27 cellular contexts compared by ENCODE assay signal in the genomic region with DNA sequence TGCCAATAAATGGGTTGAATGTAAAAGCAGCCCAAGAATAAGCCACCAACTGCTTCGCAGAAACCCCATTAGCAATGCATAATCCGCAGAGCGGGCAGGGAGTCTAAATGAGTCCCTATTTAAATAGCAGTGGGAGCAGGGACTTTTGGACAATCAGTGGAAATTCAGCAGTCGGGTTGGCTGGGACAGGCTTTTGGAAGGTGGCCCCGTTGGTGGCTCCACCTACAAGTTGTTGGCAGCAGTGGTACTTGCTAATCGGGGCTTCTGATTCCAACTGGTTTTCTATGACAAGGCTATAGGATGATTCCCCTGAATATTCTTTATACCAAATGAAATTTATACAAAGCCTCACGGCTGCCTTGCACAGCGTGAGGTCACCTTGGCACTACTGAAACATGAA.
"Had no signal": no experiment of that assay in that cellular context is flagged by ENCODE, and none has a peak within 500 bp of the region (broad histone marks: within the 10 kb centered on the region; RNA-seq: fewer than 3 reads in every experiment).

No MANE protein-coding gene starts in this region.

- H3K27me3 ChIP-seq: gastrocnemius medialis, left lung, neutrophil, stomach, suprapubic skin, tibial artery, upper lobe of right lung had no signal

- H3K4me3 Mint-ChIP-seq: activated B cell treated with CpG ODN at 0.5 μM for 24 hours; activated CD8-positive, alpha-beta T cell treated with anti-CD3 and anti-CD28 coated beads for 36 hours; activated T-cell treated with anti-CD3 and anti-CD28 coated beads, Interleukin-2, amount 50 U/mL, for 4 hours; activated T-helper 17 cell treated with anti-CD3 and anti-CD28 coated beads, Interleukin-2, amount 50 U/mL, for 72 hours; naive B cell; nephron progenitor cell; stimulated activated naive B cell treated with anti-CD40 and anti-IgM and Interleukin-4, amounts not matched to agents 10 μg/mL and 1 μg/mL and 100 μg/mL, for 72 hours had no signal

- H3K9me3 ChIP-seq: gastrocnemius medialis, left lung, neutrophil, stomach, suprapubic skin, tibial artery, upper lobe of right lung had no signal

- H3K27ac Mint-ChIP-seq: activated B cell treated with CpG ODN at 0.5 μM for 24 hours; activated CD8-positive, alpha-beta T cell treated with anti-CD3 and anti-CD28 coated beads for 36 hours; activated T-helper 17 cell treated with anti-CD3 and anti-CD28 coated beads, Interleukin-2, amount 50 U/mL, for 72 hours; naive B cell; nephron progenitor cell; progenitor cell of endocrine pancreas; stimulated activated naive B cell treated with anti-CD40 and anti-IgM and Interleukin-4, amounts not matched to agents 10 μg/mL and 1 μg/mL and 100 μg/mL, for 72 hours had no signal

- H3K4me1 ChIP-seq: gastrocnemius medialis, left lung, stomach, suprapubic skin, tibial artery, upper lobe of right lung had no signal

- DNase-seq: activated B cell treated with CpG ODN at 0.5 μM for 24 hours; activated CD4-positive, alpha-beta T cell treated with anti-CD3 and anti-CD28 coated beads, Interleukin-2, amount 50 U/mL, for 1 hour; activated CD8-positive, alpha-beta T cell treated with anti-CD3 and anti-CD28 coated beads for 36 hours; activated gamma-delta T cell treated with Interleukin-2 at 50 U/mL for 16 hours; activated naive CD4-positive, alpha-beta T cell treated with anti-CD3 and anti-CD28 coated beads, Interleukin-2, amount 50 U/mL, for 16 hours; activated T-cell treated with anti-CD3 and anti-CD28 coated beads, Interleukin-2, amount 50 U/mL, for 4 hours; amniotic stem cell; central memory CD4-positive, alpha-beta T cell; dermis blood vessel endothelial cell; effector CD8-positive, alpha-beta T cell; gastrocnemius medialis; kidney glomerular epithelial cell; left lung; naive B cell; nephron progenitor cell; retina; stimulated activated CD4-positive, alpha-beta T cell treated with anti-CD3 and anti-CD28 coated beads, Interleukin-2, amount 100 ng/mL, for 24 hours; stimulated activated naive B cell treated with anti-CD40 and anti-IgM and Interleukin-4, amounts not matched to agents 10 μg/mL and 1 μg/mL and 100 μg/mL, for 72 hours; stomach; T-helper 2 cell; tibial artery; upper lobe of right lung had no signal

- ATAC-seq: activated CD8-positive, alpha-beta T cell treated with anti-CD3 and anti-CD28 coated beads for 36 hours; activated T-cell treated with anti-CD3 and anti-CD28 coated beads, Interleukin-2, amount 50 U/mL, for 4 hours; activated T-helper 17 cell treated with anti-CD3 and anti-CD28 coated beads, Interleukin-2, amount 50 U/mL, for 72 hours; gastrocnemius medialis; left lung; stimulated activated naive B cell treated with anti-CD40 and anti-IgM and Interleukin-4, amounts not matched to agents 10 μg/mL and 1 μg/mL and 100 μg/mL, for 72 hours; upper lobe of right lung had no signal

- H3K4me1 Mint-ChIP-seq: activated B cell treated with CpG ODN at 0.5 μM for 24 hours; naive B cell; nephron progenitor cell; stimulated activated naive B cell treated with anti-CD40 and anti-IgM and Interleukin-4, amounts not matched to agents 10 μg/mL and 1 μg/mL and 100 μg/mL, for 72 hours had no signal

- H3K4me3 ChIP-seq: gastrocnemius medialis, left lung, smooth muscle cell, stomach, suprapubic skin, tibial artery, upper lobe of right lung had no signal

- H3K27me3 Mint-ChIP-seq: activated B cell treated with CpG ODN at 0.5 μM for 24 hours; activated CD8-positive, alpha-beta T cell treated with anti-CD3 and anti-CD28 coated beads for 36 hours; activated T-helper 17 cell treated with anti-CD3 and anti-CD28 coated beads, Interleukin-2, amount 50 U/mL, for 72 hours; naive B cell; progenitor cell of endocrine pancreas; stimulated activated naive B cell treated with anti-CD40 and anti-IgM and Interleukin-4, amounts not matched to agents 10 μg/mL and 1 μg/mL and 100 μg/mL, for 72 hours had no signal
